Comparison of ENCODE assay signal across 9 cellular contexts in genomic region chr6:41371992-41372525, GRCh38. TPM values are rescaled to one million over a fixed set of nuclear protein-coding genes. Genes with fewer than 3 reads are reported as not detected.
DNase-seq lines count a peak whose midpoint lies in the region; ATAC-seq, FAIRE-seq and TF ChIP-seq lines count a peak whose summit lies in the region.
"Had no signal": no experiment of that assay in that cellular context is flagged by ENCODE, and none has a peak within 500 bp of the region (broad histone marks: within the 10 kb centered on the region; RNA-seq: fewer than 3 reads in every experiment).

No MANE protein-coding gene starts in this region.

- H3K4me2 ChIP-seq in HepG2 (ENCODE audit: low read depth, low read length) = peak overlapping the region; percentile 82

- no peak overlapping the region for H2AFZ ChIP-seq in HepG2 (ENCODE audit: low read length)

- H3K79me2 ChIP-seq in HepG2 (ENCODE audit: insufficient read depth, low read length) = no peaks in the 10 kb centered on the region

- no peak for TF ChIP-seq RAD21 in HepG2 (CRISPR knock-in tag; IDR thresholded peaks at IDR 0.05)

- 70% methylated on average over 34 of the region's 34 CpGs for WGBS in HepG2 (ENCODE audit: low lambda C conversion rate)
- WGBS in right lobe of liver (ENCODE audit: insufficient coverage, low coverage, low lambda C conversion rate, missing lambda C conversion rate) = 4% methylated on average over 25 of the region's 34 CpGs
- 2% methylated on average over 34 of the region's 34 CpGs for WGBS in tibial nerve, 2 donors

- H3K36me3 Mint-ChIP-seq in memory B cell = no peaks in the 10 kb centered on the region

- intact Hi-C loops in HepG2 (cut with micrococcal nuclease; ENCODE audit: unreplicated experiment) (no loop called here), right lobe of liver (cut with DNase I) (loop anchor here in 1 of 2 donors (5.0 to 10.0 kb wide), 2 partner anchors 220 to 303 kb away; no protein-coding TSS in a partner anchor)

- DNase-seq in HepG2 (ENCODE audit: low spot score) (no peak), right lobe of liver (no peak), astrocyte of the spinal cord (ENCODE audit: low read depth, low spot score) (peak; percentile 24), memory B cell (ENCODE audit: low spot score in 2 of 2) (no peak), tibial nerve (ENCODE audit: low spot score in 2 of 2) (no peak), SHP77 (lab: John Stamatoyannopoulos, UW) (no peak), kidney glomerular epithelial cell (lab: John Stamatoyannopoulos, UW) (no peak)

- peak overlapping the region; percentile 89 for H3K4me3 Mint-ChIP-seq in memory B cell

- CTCF ChIA-PET in HepG2 (lab: Yijun Ruan, JAX; ENCODE audit: low intra/inter-chr PET ratio, low total read pairs) = interaction anchor here (1.0 kb wide), 1 partner anchor 310 kb away, joined by 3 read pairs; no protein-coding TSS in a partner anchor

- no peak for TF ChIP-seq POLR2A in HepG2 (IDR thresholded peaks at IDR 0.05; ENCODE audit: insufficient read depth in 1 of 2, low read depth in 2 of 2, low read length in 2 of 2)
- TF ChIP-seq POLR2A in right lobe of liver (IDR thresholded peaks at IDR 0.05) = no peak
- TF ChIP-seq POLR2A in tibial nerve (IDR thresholded peaks at IDR 0.05) = no peak

- H3K4me1 Mint-ChIP-seq in memory B cell = peaks cover 34% of the 10 kb centered on the region

- H3K9me3 ChIP-seq in HepG2 (ENCODE audit: low read length) (no peaks in the 10 kb centered on the region), right lobe of liver (no peaks in the 10 kb centered on the region), tibial nerve (no peaks in the 10 kb centered on the region)

- peak overlapping the region; percentile 7 for H3K27ac Mint-ChIP-seq in memory B cell

- no peak overlapping the region for H3K9ac ChIP-seq in HepG2 (ENCODE audit: insufficient read depth, low read depth, low read length)

- in situ Hi-C loops in HepG2 (cut with HindIII; ENCODE audit: extremely low pct_ligation_motif_present, low pct_unique_long_range_greater_than_20kb) (loop anchor here (5.0 to 25.0 kb wide), 5 partner anchors 80 to 665 kb away; partner anchors contain the start of gene TOMM6), astrocyte of the spinal cord (cut with HindIII; ENCODE audit: low sequenced_read_pairs) (no loop called here)

- no peaks in the 10 kb centered on the region for H3K9me3 Mint-ChIP-seq in memory B cell

- H3K4me3 ChIP-seq in HepG2 (replicated peaks in 1 of 3; ENCODE audit: insufficient read depth in 1 of 3, low read depth in 2 of 3, low read length in 3 of 3) (peak overlapping the region in 2 of 3 experiments; percentile 63 to 70; a peak in 3 of 6 replicates), right lobe of liver (no peak overlapping the region), astrocyte of the spinal cord (ENCODE audit: low read depth, low read length) (no peak overlapping the region), tibial nerve (peak overlapping the region; percentile 2 to 39 (median 31))
- H3K4me3 ChIP-seq: GM12878 had no signal

- peaks cover 23% of the 10 kb centered on the region for H3K27me3 Mint-ChIP-seq in memory B cell

- H3K4me1 ChIP-seq in HepG2 (ENCODE audit: insufficient read depth, low read length) (peaks cover 14% of the 10 kb centered on the region), right lobe of liver (peaks cover 0 to 23% (median 0%) of the 10 kb centered on the region in 4 donors), tibial nerve (peaks cover 0 to 58% (median 32%) of the 10 kb centered on the region in 4 donors)

- no peak for ATAC-seq in HepG2
- no peak for ATAC-seq in right lobe of liver
- peak; percentile 38 for ATAC-seq in memory B cell (ENCODE audit: low read depth)
- no peak for ATAC-seq in GM19397 (IDR thresholded peaks at IDR 0.05; ENCODE audit: unreplicated experiment)
- ATAC-seq: GM12878 had no signal

- TF ChIP-seq EP300 in HepG2 (IDR thresholded peaks at IDR 0.05; ENCODE audit: low read depth in 2 of 2, low read length in 2 of 2) (no peak), HepG2 (CRISPR knock-in tag; IDR thresholded peaks at IDR 0.05; ENCODE audit: borderline replicate concordance) (no peak), tibial nerve (IDR thresholded peaks at IDR 0.05) (no peak)

- no peak for FAIRE-seq in HepG2 (lab: Jason Lieb, UNC)
- FAIRE-seq: GM12878 had no signal

- no peaks in the 10 kb centered on the region for H4K20me1 ChIP-seq in HepG2 (ENCODE audit: insufficient read depth, low read length)

- H3K36me3 ChIP-seq in HepG2 (replicated peaks in 1 of 2; ENCODE audit: control insufficient read depth in 1 of 2, insufficient read depth in 2 of 2, low read length in 2 of 2) (no peaks in the 10 kb centered on the region), right lobe of liver (no peaks in the 10 kb centered on the region), tibial nerve (no peaks in the 10 kb centered on the region)

- TF ChIP-seq CTCF in HepG2 (CRISPR knock-in tag; IDR thresholded peaks at IDR 0.05) = no peak
- TF ChIP-seq CTCF in right lobe of liver (IDR thresholded peaks at IDR 0.05) = no peak
- TF ChIP-seq CTCF in astrocyte of the spinal cord (IDR thresholded peaks at IDR 0.05; ENCODE audit: low read depth, low read length) = no peak
- no peak for TF ChIP-seq CTCF in tibial nerve (IDR thresholded peaks at IDR 0.05)

- H3K27ac ChIP-seq in HepG2 (ENCODE audit: extremely low read length, insufficient read depth, low read length) (no peak overlapping the region), right lobe of liver (no peak overlapping the region), tibial nerve (peak overlapping the region in 1 of 4 donors; percentile 12)

- no TSS peak for BruUV-seq in HepG2 (replicated peaks; lab: Mats Ljungman, UMichigan)

- H3K27me3 ChIP-seq in HepG2 (ENCODE audit: control insufficient read depth in 1 of 2, insufficient read depth in 2 of 2, low read length in 2 of 2) (peaks cover 1 to 46% of the 10 kb centered on the region in 2 experiments; a peak in 4 of 5 replicates), right lobe of liver (peaks cover 0 to 45% of the 10 kb centered on the region in 2 donors), tibial nerve (peaks cover 0 to 80% of the 10 kb centered on the region in 2 donors)

- POLR2A ChIA-PET in HepG2 (lab: Yijun Ruan, JAX) = interaction anchor here (1.4 kb wide), 1 partner anchor 549 kb away, joined by 3 read pairs; the partner anchor contains the start of genes BYSL and MED20

TF ChIP-seq in HepG2, 621 proteins besides CTCF, POLR2A, EP300 and RAD21:
- TF ChIP-seq ATAD3A (CRISPR knock-in tag; IDR thresholded peaks at IDR 0.05) (no peak), GMEB1 (CRISPR knock-in tag; IDR thresholded peaks at IDR 0.05; ENCODE audit: borderline replicate concordance) (no peak), RBM39 (IDR thresholded peaks at IDR 0.05; ENCODE audit: low read depth, low read length, poor library complexity, severe bottlenecking) (peak; percentile 7), ZNF614 (CRISPR knock-in tag; IDR thresholded peaks at IDR 0.05; ENCODE audit: borderline replicate concordance) (no peak)

RNA-seq across cellular contexts. Expression of gene NCR2, which starts 36.7 kb away (rescaled TPM):
- total RNA-seq in HepG2 (2016; rRNA removed; fragmentation: Illumina TruSeq; extraction: Trizol) = not detected in 2 replicates
- not detected in 2 replicates for total RNA-seq in HepG2 (2016; cell fraction: cytosol; rRNA removed; fragmentation: Illumina TruSeq; extraction: Trizol; ENCODE audit: low read depth)
- total RNA-seq in HepG2 (2016; cell fraction: insoluble cytoplasmic fraction; rRNA removed; fragmentation: Illumina TruSeq; extraction: Trizol) = not detected in 2 replicates
- not detected in 2 replicates for total RNA-seq in HepG2 (2016; cell fraction: membrane; rRNA removed; fragmentation: Illumina TruSeq; extraction: Trizol)
- not detected in 2 replicates for total RNA-seq in HepG2 (2016; cell fraction: nucleus; rRNA removed; fragmentation: Illumina TruSeq; extraction: Trizol)
- polyA plus RNA-seq in HepG2 (2011; rRNA removed) = not detected in 2 replicates
- not detected in 2 replicates for polyA plus RNA-seq in HepG2 (2011; cell fraction: cytosol; rRNA removed)
- polyA plus RNA-seq in HepG2 (2011; cell fraction: nucleus; rRNA removed) = not detected in 2 replicates
- polyA plus RNA-seq in HepG2 (2012) = not detected in 2 replicates
- polyA plus RNA-seq in HepG2 (2016; cell fraction: cytosol; fragmentation: Illumina TruSeq; extraction: Trizol; ENCODE audit: low read depth) = not detected in 2 replicates
- polyA plus RNA-seq in HepG2 (2016; cell fraction: insoluble cytoplasmic fraction; fragmentation: Illumina TruSeq; extraction: Trizol; ENCODE audit: low read depth) = not detected in 2 replicates
- polyA plus RNA-seq in HepG2 (2016; cell fraction: membrane; fragmentation: Illumina TruSeq; extraction: Trizol; ENCODE audit: low read depth) = not detected in 2 replicates
- polyA plus RNA-seq in HepG2 (2016; cell fraction: nucleus; fragmentation: Illumina TruSeq; extraction: Trizol; ENCODE audit: insufficient read depth, low read depth) = not detected in 2 replicates
- polyA minus RNA-seq in HepG2 (2011; rRNA and poly(A)+ RNA removed; ENCODE audit: low replicate concordance) = not detected in 2 replicates
- polyA minus RNA-seq in HepG2 (2011; cell fraction: cytosol; rRNA and poly(A)+ RNA removed) = not detected in 2 replicates
- not detected in 2 replicates for polyA minus RNA-seq in HepG2 (2011; cell fraction: nucleus; rRNA and poly(A)+ RNA removed)
- not detected for total RNA-seq in right lobe of liver
- total RNA-seq in tibial nerve = not detected
- total RNA-seq: GM12878 had no signal

Comparison
In these comparisons a context has a peak if more than half of its experiments do, and no peak if none do; other contexts are left out.
1. H3K4me3 ChIP-seq: peak in HepG2 (2 of 3) and tibial nerve (4 of 4); none in right lobe of liver (0 of 3) and astrocyte of the spinal cord (single experiment).